21 cellular contexts compared by ENCODE assay signal in the genomic region with DNA sequence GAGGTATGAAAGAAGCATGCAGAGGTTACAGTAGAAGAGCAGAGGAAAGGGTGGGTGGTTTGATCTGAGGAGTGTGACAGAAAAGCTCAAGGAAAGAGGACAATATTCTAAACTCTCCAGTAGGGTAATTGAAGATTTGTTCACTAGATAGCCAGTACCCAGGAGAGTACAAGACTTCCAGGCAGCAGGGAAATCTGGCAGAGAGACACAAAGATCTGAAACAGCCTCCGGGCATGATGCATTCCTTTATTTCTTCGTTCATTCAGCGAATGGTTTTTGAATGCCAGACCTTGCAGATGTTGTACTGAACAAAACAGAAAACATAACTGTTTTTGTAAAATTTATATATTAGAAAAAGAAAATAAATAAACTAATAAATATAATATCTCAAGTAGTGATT.
A peak's percentile ranks its signal among the peaks of the same experiment; 100 is the strongest.
DNase-seq lines count a peak whose midpoint lies in the region; ATAC-seq and TF ChIP-seq lines count a peak whose summit lies in the region.
"Had no signal": no experiment of that assay in that cellular context is flagged by ENCODE, and none has a peak within 500 bp of the region (broad histone marks: within the 10 kb centered on the region; RNA-seq: fewer than 3 reads in every experiment).

No MANE protein-coding gene starts in this region.

- no peaks in the 10 kb centered on the region for H3K79me2 ChIP-seq in hepatocyte

- H3K9me3 ChIP-seq in A673 (ENCODE audit: low read depth, low read length, poor library complexity, severe bottlenecking) (no peaks in the 10 kb centered on the region), SK-N-MC (ENCODE audit: low read depth, low read length) (peaks cover 3% of the 10 kb centered on the region; the same call in 1 of the 2 replicates), esophagus squamous epithelium (no peaks in the 10 kb centered on the region), hepatocyte (ENCODE audit: low read depth) (no peaks in the 10 kb centered on the region), left ventricle myocardium inferior (replicated peaks) (no peaks in the 10 kb centered on the region)
- H3K9me3 ChIP-seq: BLaER1 treated with 17β-estradiol and CSF1 and Interleukin-3, amounts not matched to agents 10 nM and 100 nM; Peyer's patch had no signal

- no peak overlapping the region for H3K9ac ChIP-seq in SK-N-MC (ENCODE audit: insufficient read length)
- H3K9ac ChIP-seq: BLaER1 treated with 17β-estradiol and CSF1 and Interleukin-3, amounts not matched to agents 10 nM and 100 nM had no signal

- DNase-seq in A673 (ENCODE audit: low spot score) (peak; percentile 3), GM03348 (ENCODE audit: low spot score) (peak; percentile 18), SK-N-MC (ENCODE audit: low read depth, low spot score) (peak; percentile 39), foreskin fibroblast (peak; percentile 9 to 56), esophagus squamous epithelium (lab: John Stamatoyannopoulos, UW) (no peak), hepatocyte (ENCODE audit: low spot score) (no peak), left ventricle myocardium inferior (no peak)
- DNase-seq: 8988T; CD8-positive, alpha-beta T cell; H7; KBM-7; NCI-H1105 treated with DMSO at 0.1 percent for 48 hours; NCI-H1694; NCI-H2081 treated with DMSO at 0.1 percent for 48 hours; NCI-H510A; NCI-H748 treated with DMSO at 0.1 percent for 48 hours; NK-92 treated with Interleukin-12 subunit alpha and Interleukin-12 subunit beta, amount 100 ng/mL, for 24 hours; Peyer's patch had no signal

- POLR2A ChIA-PET in A673 (lab: Charles Lee; ENCODE audit: low non-redundant PET) = no interaction called here

- no peak overlapping the region for H3K27ac ChIP-seq in A673 (ENCODE audit: low read depth, low read length, poor library complexity, severe bottlenecking)
- peak overlapping the region; percentile 86 for H3K27ac ChIP-seq in SK-N-MC
- H3K27ac ChIP-seq in esophagus squamous epithelium = no peak overlapping the region
- no peak overlapping the region for H3K27ac ChIP-seq in hepatocyte
- no peak overlapping the region for H3K27ac ChIP-seq in left ventricle myocardium inferior (replicated peaks)
- H3K27ac ChIP-seq: BLaER1 treated with 17β-estradiol and CSF1 and Interleukin-3, amounts not matched to agents 10 nM and 100 nM; Peyer's patch had no signal

- no peak overlapping the region for H2AFZ ChIP-seq in hepatocyte

- H3K36me3 ChIP-seq in A673 (ENCODE audit: insufficient read depth, low read length, poor library complexity, severe bottlenecking) (no peaks in the 10 kb centered on the region), SK-N-MC (ENCODE audit: insufficient read depth, low read length) (no peaks in the 10 kb centered on the region), esophagus squamous epithelium (no peaks in the 10 kb centered on the region), hepatocyte (replicated peaks; ENCODE audit: insufficient read depth, low read depth) (no peaks in the 10 kb centered on the region), left ventricle myocardium inferior (no peaks in the 10 kb centered on the region)
- H3K36me3 ChIP-seq: BLaER1 treated with 17β-estradiol and CSF1 and Interleukin-3, amounts not matched to agents 10 nM and 100 nM; Peyer's patch had no signal

- no peaks in the 10 kb centered on the region for H3K27me3 ChIP-seq in A673 (replicated peaks; ENCODE audit: insufficient read depth, low read depth, low read length, poor library complexity)
- no peaks in the 10 kb centered on the region for H3K27me3 ChIP-seq in esophagus squamous epithelium
- no peaks in the 10 kb centered on the region for H3K27me3 ChIP-seq in hepatocyte
- no peaks in the 10 kb centered on the region for H3K27me3 ChIP-seq in left ventricle myocardium inferior (ENCODE audit: low read depth)
- H3K27me3 ChIP-seq: BLaER1 treated with 17β-estradiol and CSF1 and Interleukin-3, amounts not matched to agents 10 nM and 100 nM; Peyer's patch had no signal

- BruUV-seq in A673 (replicated peaks; lab: Mats Ljungman, UMichigan) = no TSS peak

- H3K4me1 ChIP-seq in A673 (ENCODE audit: insufficient read depth, low read length, poor library complexity, severe bottlenecking) (no peaks in the 10 kb centered on the region), esophagus squamous epithelium (no peaks in the 10 kb centered on the region), hepatocyte (ENCODE audit: insufficient read depth) (no peaks in the 10 kb centered on the region), left ventricle myocardium inferior (no peaks in the 10 kb centered on the region)
- H3K4me1 ChIP-seq: BLaER1 treated with 17β-estradiol and CSF1 and Interleukin-3, amounts not matched to agents 10 nM and 100 nM; Peyer's patch had no signal

- 51 to 53% methylated on average over 3 of the region's 3 CpGs for WGBS in esophagus squamous epithelium, 2 donors
- 53% methylated on average over 3 of the region's 3 CpGs for WGBS in hepatocyte (ENCODE audit: low lambda C conversion rate, missing lambda C conversion rate)

- intact Hi-C loops in A673 (cut with micrococcal nuclease; ENCODE audit: unreplicated experiment) (no loop called here), esophagus squamous epithelium (cut with DNase I) (no loop called here), left ventricle myocardium inferior (cut with micrococcal nuclease) (no loop called here)

- H3K4me2 ChIP-seq in hepatocyte = no peak overlapping the region
- H3K4me2 ChIP-seq: BLaER1 treated with 17β-estradiol and CSF1 and Interleukin-3, amounts not matched to agents 10 nM and 100 nM had no signal

- TF ChIP-seq POLR2A in esophagus squamous epithelium (IDR thresholded peaks at IDR 0.05) = no peak

- CTCF ChIA-PET in A673 (lab: Charles Lee) = no interaction called here

- no peaks in the 10 kb centered on the region for H3K9me2 ChIP-seq in hepatocyte (replicated peaks; ENCODE audit: insufficient read depth)

- no peaks in the 10 kb centered on the region for H4K20me1 ChIP-seq in hepatocyte (ENCODE audit: insufficient read depth, poor library complexity, severe bottlenecking)
- H4K20me1 ChIP-seq: BLaER1 treated with 17β-estradiol and CSF1 and Interleukin-3, amounts not matched to agents 10 nM and 100 nM had no signal

- TF ChIP-seq CTCF in A673 (conservative IDR thresholded peaks at IDR 0.05; ENCODE audit: low read depth, low read length) = no peak
- no peak for TF ChIP-seq CTCF in foreskin fibroblast (IDR thresholded peaks at IDR 0.05; ENCODE audit: low read depth, low read length)
- TF ChIP-seq CTCF in esophagus squamous epithelium (IDR thresholded peaks at IDR 0.05) = no peak
- no peak for TF ChIP-seq CTCF in hepatocyte (IDR thresholded peaks at IDR 0.05; ENCODE audit: poor library complexity)
- TF ChIP-seq CTCF in left ventricle myocardium inferior (IDR thresholded peaks at IDR 0.05; ENCODE audit: borderline replicate concordance) = no peak

- no peak for ATAC-seq in GM21447 (IDR thresholded peaks at IDR 0.05; ENCODE audit: unreplicated experiment)
- ATAC-seq: CD8-positive, alpha-beta T cell; Right ventricle myocardium inferior had no signal

- H3K4me3 ChIP-seq in A673 (ENCODE audit: low read depth, low read length, poor library complexity, severe bottlenecking) (no peak overlapping the region), SK-N-MC (peak overlapping the region; percentile 46), foreskin fibroblast (ENCODE audit: low read depth in 1 of 2, low read length in 2 of 2) (no peak overlapping the region), esophagus squamous epithelium (no peak overlapping the region), hepatocyte (no peak overlapping the region), left ventricle myocardium inferior (no peak overlapping the region)
- H3K4me3 ChIP-seq: BLaER1 treated with 17β-estradiol and CSF1 and Interleukin-3, amounts not matched to agents 10 nM and 100 nM; Peyer's patch had no signal

Comparison
In these comparisons a context has a peak if more than half of its experiments do, and no peak if none do; other contexts are left out.
1. DNase-seq: peak in A673 (single experiment), GM03348 (single experiment), SK-N-MC (single experiment) and foreskin fibroblast (2 of 2); none in esophagus squamous epithelium (single experiment), hepatocyte (single experiment) and left ventricle myocardium inferior (single experiment).